10 cellular contexts compared by ENCODE assay signal in genomic region chr11:109865558-109866186, GRCh38.
A peak's percentile ranks its signal among the peaks of the same experiment; 100 is the strongest.
DNase-seq lines count a peak whose midpoint lies in the region; ATAC-seq, FAIRE-seq and TF ChIP-seq lines count a peak whose summit lies in the region.
"Had no signal": no experiment of that assay in that cellular context is flagged by ENCODE, and none has a peak within 500 bp of the region (broad histone marks: within the 10 kb centered on the region; RNA-seq: fewer than 3 reads in every experiment).

No MANE protein-coding gene starts in this region.

- no peaks in the 10 kb centered on the region for H3K36me3 ChIP-seq in H1 (ENCODE audit: control insufficient read depth in 2 of 4, insufficient read depth in 4 of 4, low read length in 3 of 4)
- no peaks in the 10 kb centered on the region for H3K36me3 ChIP-seq in GM23248 (ENCODE audit: low read depth)

- no peak overlapping the region for H3K4me3 ChIP-seq in H1 (ENCODE audit: extremely low read depth in 1 of 4, insufficient read depth in 2 of 4, low read depth in 3 of 4, low read length in 4 of 4)
- no peak overlapping the region for H3K4me3 ChIP-seq in retinal pigment epithelial cell (ENCODE audit: low read length)
- no peak overlapping the region for H3K4me3 ChIP-seq in GM23248

- no peak overlapping the region for H2BK5ac ChIP-seq in H1 (ENCODE audit: low read depth, low read length)

- H3K27ac ChIP-seq in H1 (ENCODE audit: low read depth, low read length), result no peak overlapping the region
- H3K27ac ChIP-seq in GM23248, result no peak overlapping the region
- H3K27ac ChIP-seq: KMS-11 had no signal

- no peaks in the 10 kb centered on the region for H3K27me3 ChIP-seq in H1 (replicated peaks in 1 of 4; ENCODE audit: control insufficient read depth in 3 of 4, extremely low read depth in 1 of 4, insufficient read depth in 3 of 4, low read length in 3 of 4)
- no peaks in the 10 kb centered on the region for H3K27me3 ChIP-seq in GM23248 (replicated peaks; ENCODE audit: insufficient read depth)

- H3K79me1 ChIP-seq in H1 (ENCODE audit: low read depth, low read length), result no peaks in the 10 kb centered on the region

- no peak overlapping the region for H4K5ac ChIP-seq in H1 (ENCODE audit: insufficient read length, low read depth, low read length)

- H3K4ac ChIP-seq in H1 (replicated peaks; ENCODE audit: insufficient read length, low read depth, low read length), result no peak overlapping the region

- no peak overlapping the region for H3K4me2 ChIP-seq in H1 (ENCODE audit: insufficient read depth in 1 of 2, low read depth in 2 of 2, low read length in 2 of 2)
- no peak overlapping the region for H3K4me2 ChIP-seq in GM23248 (ENCODE audit: unreplicated experiment)
- H3K4me2 ChIP-seq: KMS-11 had no signal

- H3K23ac ChIP-seq in H1 (ENCODE audit: insufficient read length), result no peak overlapping the region

- DNase-seq in NCI-H1436 (lab: John Stamatoyannopoulos, UW) (peak; percentile 3), NCI-H1436 treated with DMSO at 0.1 percent for 48 hours (lab: John Stamatoyannopoulos, UW) (no peak), NCI-H2081 treated with DMSO at 0.1 percent for 48 hours (lab: John Stamatoyannopoulos, UW) (peak; percentile 35), H1 (ENCODE audit: low read depth in 1 of 2, low spot score in 2 of 2) (no peak), retinal pigment epithelial cell (ENCODE audit: low read depth) (no peak), GM03348 (ENCODE audit: low spot score) (no peak), GM23248 (no peak)

- H2AFZ ChIP-seq in H1 (ENCODE audit: low read length), result peak overlapping the region; percentile 20; the same call in 1 of the 2 replicates
- no peak overlapping the region for H2AFZ ChIP-seq in GM23248

- CTCF ChIA-PET in H1 (lab: Charles Lee; ENCODE audit: partially characterized antibody), result interaction anchor here (0.6 to 2.4 kb wide), 13 partner anchors 9 to 831 kb away, joined by 3 to 14 read pairs (median 3); no protein-coding TSS in a partner anchor

- no peak overlapping the region for H4K91ac ChIP-seq in H1 (replicated peaks; ENCODE audit: insufficient read length, low read length)

- WGBS in H1 (ENCODE audit: extremely low coverage in 1 of 2, insufficient coverage in 1 of 2, insufficient read length in 1 of 2, insufficient replicate concordance in 2 of 2, low coverage in 1 of 2, low lambda C conversion rate in 2 of 2, missing lambda C conversion rate in 1 of 2), 2 experiments, result 89% methylated on average over 4 of the region's 4 CpGs; no CpG with 5 or more reads in 1 of the 2 experiments
- WGBS in GM23248 (ENCODE audit: low coverage in 1 of 2, low lambda C conversion rate in 2 of 2, missing lambda C conversion rate in 2 of 2), 2 experiments, result 77 to 80% methylated on average over 4 of the region's 4 CpGs

- in situ Hi-C loops in GM23248 (cut with MboI), result no loop called here

- no peaks in the 10 kb centered on the region for H3K9me2 ChIP-seq in GM23248 (ENCODE audit: insufficient read depth)

- 0 out of 2 replicates have a peak overlapping the region, but pooled peaks have one; percentile 1 for H2BK12ac ChIP-seq in H1 (ENCODE audit: low read depth, low read length)

- H2BK120ac ChIP-seq in H1 (replicated peaks; ENCODE audit: low read depth, low read length), result no peak overlapping the region

- no peak overlapping the region for H4K8ac ChIP-seq in H1 (ENCODE audit: extremely low read depth, insufficient read depth, low read length)

- H3K56ac ChIP-seq in H1 (replicated peaks; ENCODE audit: insufficient read length, low read depth, low read length), result no peak overlapping the region

- POLR2A ChIA-PET in H1 (lab: Charles Lee; ENCODE audit: partially characterized antibody), result no interaction called here

- no peak for TF ChIP-seq EP300 in H1 (IDR thresholded peaks at IDR 0.05; ENCODE audit: borderline replicate concordance in 1 of 2, low read depth in 2 of 2, low read length in 2 of 2)

- H4K20me1 ChIP-seq in H1 (replicated peaks in 1 of 2; ENCODE audit: control insufficient read depth in 1 of 2, insufficient read depth in 2 of 2, low read length in 2 of 2) (no peaks in the 10 kb centered on the region), GM23248 (ENCODE audit: insufficient read depth) (no peaks in the 10 kb centered on the region)

- no peak overlapping the region for H2BK20ac ChIP-seq in H1 (ENCODE audit: low read length)

- TF ChIP-seq CTCF in H1 (IDR thresholded peaks at IDR 0.05; ENCODE audit: control extremely low read depth in 1 of 3, insufficient read depth in 1 of 3, low read depth in 1 of 3, low read length in 3 of 3) (peak; percentile 27 to 40 (median 33)), retinal pigment epithelial cell (conservative IDR thresholded peaks at IDR 0.05; ENCODE audit: low read depth, low read length) (peak; percentile 21)

- no peak for ATAC-seq in HG03378 (IDR thresholded peaks at IDR 0.05; ENCODE audit: unreplicated experiment)
- ATAC-seq: naive thymus-derived CD8-positive, alpha-beta T cell had no signal

- no peak for TF ChIP-seq POLR2A in H1 (IDR thresholded peaks at IDR 0.05; ENCODE audit: control extremely low read depth in 1 of 2, low read depth in 2 of 2, low read length in 2 of 2)

- H3K23me2 ChIP-seq in H1 (ENCODE audit: low read depth, low read length), result no peaks in the 10 kb centered on the region

- H3K4me1 ChIP-seq in H1 (replicated peaks in 1 of 4; ENCODE audit: control insufficient read depth in 3 of 4, insufficient read depth in 4 of 4, low read length in 3 of 4) (no peaks in the 10 kb centered on the region), GM23248 (ENCODE audit: insufficient read depth) (peaks cover 15% of the 10 kb centered on the region)

- TF ChIP-seq RAD21 in H1 (IDR thresholded peaks at IDR 0.05 in 1 of 2, conservative IDR thresholded peaks at IDR 0.05 in 1 of 2; ENCODE audit: low read depth in 2 of 2, low read length in 2 of 2), result peak; percentile 53 to 67

- H2BK15ac ChIP-seq in H1 (ENCODE audit: low read length), result no peak overlapping the region

- H3K18ac ChIP-seq in H1 (ENCODE audit: extremely low read depth, low read length), result no peak overlapping the region

- H3F3A ChIP-seq in GM23248 (ENCODE audit: insufficient read depth), result peaks cover 19% of the 10 kb centered on the region; the same call in 1 of the 2 replicates

- H3K9me3 ChIP-seq in H1 (ENCODE audit: insufficient read depth in 2 of 2, low read depth in 1 of 2, low read length in 1 of 2), result no peaks in the 10 kb centered on the region
- H3K9me3 ChIP-seq in GM23248 (ENCODE audit: low read depth), result no peaks in the 10 kb centered on the region

- no peak overlapping the region for H2AK5ac ChIP-seq in H1 (ENCODE audit: low read depth, low read length)

- H3K14ac ChIP-seq in H1 (ENCODE audit: insufficient read length), result no peak overlapping the region

- H3K79me2 ChIP-seq in H1 (ENCODE audit: control insufficient read depth in 1 of 2, insufficient read depth in 2 of 2, low read length in 2 of 2), result no peaks in the 10 kb centered on the region
- no peaks in the 10 kb centered on the region for H3K79me2 ChIP-seq in GM23248 (ENCODE audit: insufficient read depth)

- no peak for FAIRE-seq in H1 (lab: Jason Lieb, UNC)

- H3K9ac ChIP-seq in H1 (replicated peaks in 1 of 4; ENCODE audit: extremely low read depth in 1 of 4, low read depth in 3 of 4, low read length in 3 of 4) (no peak overlapping the region), GM23248 (no peak overlapping the region)
- H3K9ac ChIP-seq: KMS-11 had no signal

TF ChIP-seq in H1, 55 proteins besides CTCF, POLR2A, EP300 and RAD21:
- no peak for TF ChIP-seq SIX5 (IDR thresholded peaks at IDR 0.05; ENCODE audit: low read depth, low read length)
- TF ChIP-seq SP2 (IDR thresholded peaks at IDR 0.05; ENCODE audit: low read length), result no peak
TF ChIP-seq in H1: peak in this region for 0.

Comparison
In these comparisons a context has a peak if more than half of its experiments do, and no peak if none do; other contexts are left out.
1. DNase-seq: peak in NCI-H1436 (single experiment) and NCI-H2081 treated with DMSO at 0.1 percent for 48 hours (single experiment); none in NCI-H1436 treated with DMSO at 0.1 percent for 48 hours (single experiment), H1 (0 of 2), retinal pigment epithelial cell (single experiment), GM03348 (single experiment) and GM23248 (single experiment).